ENCODE assay signal across 17 cellular contexts in the genomic region with DNA sequence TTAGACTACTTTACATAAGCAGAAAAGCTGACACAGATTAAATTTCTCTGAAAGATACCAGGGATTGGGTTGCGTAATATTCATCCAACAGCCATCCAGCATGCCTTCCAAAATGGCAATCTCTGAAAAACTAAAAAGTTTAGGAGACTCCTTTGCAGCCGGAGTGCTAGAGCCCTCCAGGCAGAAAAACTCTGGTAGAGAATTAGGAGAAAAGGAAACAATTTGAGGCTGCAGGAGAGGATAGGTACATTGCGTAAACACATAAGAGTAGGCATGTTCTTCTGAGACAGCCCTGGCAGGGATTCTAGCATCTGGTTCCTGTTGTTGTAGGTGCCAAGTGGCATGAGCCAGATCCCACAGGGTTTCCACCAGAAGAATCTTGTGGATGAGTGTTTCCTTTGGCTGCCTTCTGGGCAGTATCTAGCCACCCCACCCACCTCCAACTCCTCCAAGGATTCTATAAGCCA.
DNase-seq lines count a peak whose midpoint lies in the region; FAIRE-seq and TF ChIP-seq lines count a peak whose summit lies in the region.
"Had no signal": no experiment of that assay in that cellular context is flagged by ENCODE, and none has a peak within 500 bp of the region (broad histone marks: within the 10 kb centered on the region; RNA-seq: fewer than 3 reads in every experiment).

No MANE protein-coding gene starts in this region.

- no peaks in the 10 kb centered on the region for H3K27me3 ChIP-seq in endothelial cell of umbilical vein (ENCODE audit: control insufficient read depth in 2 of 2, insufficient read depth in 2 of 2, low read length in 2 of 2)
- no peaks in the 10 kb centered on the region for H3K27me3 ChIP-seq in muscle layer of colon (ENCODE audit: control insufficient read depth in 1 of 2, insufficient read depth in 2 of 2, low read length in 2 of 2)
- no peaks in the 10 kb centered on the region for H3K27me3 ChIP-seq in adrenal gland
- H3K27me3 ChIP-seq: BLaER1 treated with 17β-estradiol and CSF1 and Interleukin-3, amounts not matched to agents 10 nM and 100 nM had no signal

- H4K20me1 ChIP-seq in endothelial cell of umbilical vein (replicated peaks; ENCODE audit: control insufficient read depth, extremely low read depth, insufficient read depth, low read length), result no peaks in the 10 kb centered on the region
- H4K20me1 ChIP-seq: BLaER1 treated with 17β-estradiol and CSF1 and Interleukin-3, amounts not matched to agents 10 nM and 100 nM had no signal

- dilution Hi-C loops in endothelial cell of umbilical vein (cut with MboI; ENCODE audit: extremely low pct_ligation_motif_present, low sequenced_read_pairs), result no loop called here

- BruUV-seq in endothelial cell of umbilical vein (replicated peaks; lab: Mats Ljungman, UMichigan), result no TSS peak

- peak; percentile 34 for DNase-seq in AG04449 (ENCODE audit: low read depth, low spot score)
- peak; percentile 21 for DNase-seq in endothelial cell of umbilical vein (ENCODE audit: low read depth, low spot score)
- no peak for DNase-seq in adrenal gland
- DNase-seq in GDM1 (lab: John Stamatoyannopoulos, UW), result no peak
- DNase-seq in C1 segment of cervical spinal cord (lab: John Stamatoyannopoulos, UW), result no peak
- DNase-seq in putamen (ENCODE audit: low spot score), result no peak
- DNase-seq: activated CD8-positive, alpha-beta memory T cell treated with anti-CD3 and anti-CD28 coated beads, Interleukin-2, amount 50 U/mL, for 48 hours; amniotic stem cell; effector memory CD8-positive, alpha-beta T cell; NCI-H1092 treated with DMSO at 0.1 percent for 48 hours; NCI-H524; RPMI8226; stimulated activated CD4-positive, alpha-beta T cell treated with anti-CD3 and anti-CD28 coated beads, Interleukin-12 subunit alpha, Interleukin-12 subunit beta, amount 100 ng/mL, for 4 hours had no signal

- H3K4me3 ChIP-seq in AG04449 (ENCODE audit: low read depth, low read length) (no peak overlapping the region), endothelial cell of umbilical vein (replicated peaks in 1 of 3; ENCODE audit: insufficient read depth in 1 of 3, low read depth in 1 of 3, low read length in 3 of 3) (no peak overlapping the region), muscle layer of colon (ENCODE audit: low read depth in 1 of 2, low read length in 2 of 2) (peak overlapping the region in 1 of 2 donors; percentile 10), adrenal gland (no peak overlapping the region)
- H3K4me3 ChIP-seq: BLaER1 treated with 17β-estradiol and CSF1 and Interleukin-3, amounts not matched to agents 10 nM and 100 nM had no signal

- H3K4me2 ChIP-seq in endothelial cell of umbilical vein (ENCODE audit: insufficient read depth, low read length), result no peak overlapping the region
- H3K4me2 ChIP-seq: BLaER1 treated with 17β-estradiol and CSF1 and Interleukin-3, amounts not matched to agents 10 nM and 100 nM had no signal

- no peaks in the 10 kb centered on the region for H3K9me3 ChIP-seq in endothelial cell of umbilical vein (replicated peaks; ENCODE audit: control insufficient read depth, insufficient read depth, low read length)
- H3K9me3 ChIP-seq in muscle layer of colon (ENCODE audit: low read length), result no peaks in the 10 kb centered on the region
- H3K9me3 ChIP-seq in adrenal gland (replicated peaks in 1 of 3), result no peaks in the 10 kb centered on the region
- H3K9me3 ChIP-seq: BLaER1 treated with 17β-estradiol and CSF1 and Interleukin-3, amounts not matched to agents 10 nM and 100 nM had no signal

- no peak for TF ChIP-seq EP300 in Ishikawa (IDR thresholded peaks at IDR 0.05; ENCODE audit: borderline replicate concordance)

- no peak for TF ChIP-seq POLR2A in endothelial cell of umbilical vein (IDR thresholded peaks at IDR 0.05; ENCODE audit: low read depth, low read length)
- TF ChIP-seq POLR2A in adrenal gland (IDR thresholded peaks at IDR 0.05), result no peak

- no peak for TF ChIP-seq CTCF in AG04449 (IDR thresholded peaks at IDR 0.05; ENCODE audit: insufficient read depth, low read length, missing control alignments)
- TF ChIP-seq CTCF in endothelial cell of umbilical vein (IDR thresholded peaks at IDR 0.05; ENCODE audit: extremely low read depth in 1 of 2, insufficient read depth in 1 of 2, low read depth in 1 of 2, low read length in 2 of 2), result no peak
- no peak for TF ChIP-seq CTCF in adrenal gland (IDR thresholded peaks at IDR 0.05)

- H3K4me1 ChIP-seq in endothelial cell of umbilical vein (ENCODE audit: control insufficient read depth, extremely low read depth, insufficient read depth, low read length) (no peaks in the 10 kb centered on the region), muscle layer of colon (ENCODE audit: insufficient read depth, low read length) (peaks cover 10% of the 10 kb centered on the region), adrenal gland (replicated peaks in 1 of 2) (no peaks in the 10 kb centered on the region)
- H3K4me1 ChIP-seq: BLaER1 treated with 17β-estradiol and CSF1 and Interleukin-3, amounts not matched to agents 10 nM and 100 nM had no signal

- H3K27ac ChIP-seq in endothelial cell of umbilical vein (ENCODE audit: insufficient read depth, low read depth, low read length), result no peak overlapping the region
- H3K27ac ChIP-seq in muscle layer of colon (ENCODE audit: low read depth, low read length), result peak overlapping the region; percentile 4
- H3K27ac ChIP-seq in adrenal gland, result no peak overlapping the region
- H3K27ac ChIP-seq: BLaER1 treated with 17β-estradiol and CSF1 and Interleukin-3, amounts not matched to agents 10 nM and 100 nM had no signal

- no peak for TF ChIP-seq RAD21 in Ishikawa (IDR thresholded peaks at IDR 0.05; ENCODE audit: low read depth)

- FAIRE-seq in endothelial cell of umbilical vein (lab: Jason Lieb, UNC), result no peak
- FAIRE-seq: G401.6 had no signal

- 68 to 90% (median 76%) methylated on average over 3 of the region's 3 CpGs for WGBS in adrenal gland, 4 donors

- H3K9ac ChIP-seq in endothelial cell of umbilical vein (replicated peaks; ENCODE audit: extremely low read depth, insufficient read depth, low read length), result no peak overlapping the region
- H3K9ac ChIP-seq in muscle layer of colon (ENCODE audit: low read length), result no peak overlapping the region
- H3K9ac ChIP-seq: BLaER1 treated with 17β-estradiol and CSF1 and Interleukin-3, amounts not matched to agents 10 nM and 100 nM had no signal

- H3K36me3 ChIP-seq in endothelial cell of umbilical vein (ENCODE audit: control insufficient read depth in 2 of 2, extremely low read depth in 1 of 2, insufficient read depth in 2 of 2, low read length in 2 of 2) (no peaks in the 10 kb centered on the region), muscle layer of colon (ENCODE audit: insufficient read depth, low read length) (no peaks in the 10 kb centered on the region), adrenal gland (replicated peaks in 1 of 2) (no peaks in the 10 kb centered on the region)
- H3K36me3 ChIP-seq: BLaER1 treated with 17β-estradiol and CSF1 and Interleukin-3, amounts not matched to agents 10 nM and 100 nM had no signal

- H3K79me2 ChIP-seq in endothelial cell of umbilical vein (ENCODE audit: control insufficient read depth, insufficient read depth, low read length), result no peaks in the 10 kb centered on the region

- intact Hi-C loops in endothelial cell of umbilical vein (cut with micrococcal nuclease), result no loop called here
- intact Hi-C loops in adrenal gland (cut with DNase I), result no loop called here

- H2AFZ ChIP-seq in endothelial cell of umbilical vein (ENCODE audit: low read depth, low read length), result no peak overlapping the region

- H3K9me1 ChIP-seq in endothelial cell of umbilical vein (replicated peaks; ENCODE audit: control insufficient read depth, extremely low read depth, insufficient read depth, low read length), result no peaks in the 10 kb centered on the region

- POLR2A ChIA-PET in AG04449 (lab: Yijun Ruan, JAX), result no interaction called here
- POLR2A ChIA-PET in endothelial cell of umbilical vein (lab: Charles Lee), result no interaction called here

- CTCF ChIA-PET in AG04449 (lab: Yijun Ruan, JAX), result no interaction called here
- CTCF ChIA-PET in endothelial cell of umbilical vein (lab: Charles Lee), result no interaction called here

TF ChIP-seq in Ishikawa, 13 proteins besides CTCF, POLR2A, EP300 and RAD21:
- TF ChIP-seq, protein P1, sequence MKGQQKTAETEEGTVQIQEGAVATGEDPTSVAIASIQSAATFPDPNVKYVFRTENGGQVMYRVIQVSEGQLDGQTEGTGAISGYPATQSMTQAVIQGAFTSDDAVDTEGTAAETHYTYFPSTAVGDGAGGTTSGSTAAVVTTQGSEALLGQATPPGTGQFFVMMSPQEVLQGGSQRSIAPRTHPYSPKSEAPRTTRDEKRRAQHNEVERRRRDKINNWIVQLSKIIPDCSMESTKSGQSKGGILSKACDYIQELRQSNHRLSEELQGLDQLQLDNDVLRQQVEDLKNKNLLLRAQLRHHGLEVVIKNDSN (IDR thresholded peaks at IDR 0.05), result no peak
- TF ChIP-seq CEBPB (IDR thresholded peaks at IDR 0.05), result peak; percentile 88

TF ChIP-seq in endothelial cell of umbilical vein, 7 proteins besides CTCF, POLR2A, EP300 and RAD21:
- TF ChIP-seq FOS (IDR thresholded peaks at IDR 0.05; ENCODE audit: borderline replicate concordance, insufficient read depth, low read length) (no peak), POLR2AphosphoS5 (IDR thresholded peaks at IDR 0.05; ENCODE audit: insufficient read depth, low read depth, low read length) (no peak), GATA2 (IDR thresholded peaks at IDR 0.05; ENCODE audit: insufficient read depth, insufficient read length, low read depth, low read length) (no peak)

Comparison
In these comparisons a context has a peak if more than half of its experiments do, and no peak if none do; other contexts are left out.
1. DNase-seq: peak in AG04449 (single experiment) and endothelial cell of umbilical vein (single experiment); none in adrenal gland (0 of 7), GDM1 (single experiment), C1 segment of cervical spinal cord (0 of 14) and putamen (single experiment).